ENCODE assay signal across 12 cellular contexts in the genomic region with DNA sequence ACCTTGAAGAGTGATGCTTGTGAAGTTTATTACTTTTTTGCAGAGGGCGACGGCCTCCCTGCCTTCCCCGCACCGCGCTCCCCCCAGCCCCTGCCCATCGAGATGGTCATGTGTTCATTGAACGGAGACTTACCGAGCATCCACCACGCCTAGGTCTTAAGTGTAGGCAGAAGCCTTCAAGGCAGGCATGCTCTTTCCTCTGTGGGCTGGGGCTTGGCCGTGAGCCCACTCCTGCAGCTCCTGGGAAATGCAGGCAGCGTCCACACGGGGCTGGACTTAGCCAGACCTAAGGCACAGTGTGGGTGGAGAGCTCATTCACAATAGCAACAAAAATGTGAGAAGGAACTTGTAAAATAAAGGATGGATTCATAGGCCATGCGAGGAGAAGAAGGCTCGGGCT. TPM values are rescaled to one million over a fixed set of nuclear protein-coding genes. Genes with fewer than 3 reads are reported as not detected.
DNase-seq lines count a peak whose midpoint lies in the region; ATAC-seq, FAIRE-seq and TF ChIP-seq lines count a peak whose summit lies in the region.
"Had no signal": no experiment of that assay in that cellular context is flagged by ENCODE, and none has a peak within 500 bp of the region (broad histone marks: within the 10 kb centered on the region; RNA-seq: fewer than 3 reads in every experiment).

No MANE protein-coding gene starts in this region.

- H3K4me3 ChIP-seq in breast epithelium (no peak overlapping the region), thoracic aorta (no peak overlapping the region), small intestine (ENCODE audit: low read depth in 1 of 2, low read length in 2 of 2) (no peak overlapping the region)

- TF ChIP-seq CTCF in breast epithelium (IDR thresholded peaks at IDR 0.05) (peak in 2 of 3 donors; percentile 17 to 32), thoracic aorta (IDR thresholded peaks at IDR 0.05) (peak; percentile 19)

- TF ChIP-seq POLR2A in breast epithelium (IDR thresholded peaks at IDR 0.05) = no peak

- no peak for FAIRE-seq in small intestine (lab: Jason Lieb, UNC)
- FAIRE-seq: H1, HepG2 had no signal

- peak overlapping the region; percentile 23 to 43 for H3K27ac ChIP-seq in breast epithelium
- no peak overlapping the region for H3K27ac ChIP-seq in thoracic aorta
- no peak overlapping the region for H3K27ac ChIP-seq in small intestine (ENCODE audit: low read depth in 1 of 2, low read length in 1 of 2)

- DNase-seq in NCI-H2227 (lab: John Stamatoyannopoulos, UW; ENCODE audit: unreplicated experiment) (peak; percentile 35), NCI-H2227 treated with DMSO at 0.1 percent for 48 hours (lab: John Stamatoyannopoulos, UW) (no peak), breast epithelium (ENCODE audit: low spot score in 2 of 2) (peak in 1 of 2 donors; percentile 85), iris pigment epithelial cell (ENCODE audit: low read depth) (peak; percentile 95), thoracic aorta (ENCODE audit: low spot score) (no peak), small intestine (no peak), NCI-H69 (lab: John Stamatoyannopoulos, UW) (no peak)
- DNase-seq: effector CD4-positive, alpha-beta T cell; NK-92 treated with Interleukin-12 subunit alpha and Interleukin-12 subunit beta, amount 100 ng/mL, for 24 hours had no signal

- no peaks in the 10 kb centered on the region for H3K27me3 ChIP-seq in breast epithelium
- H3K27me3 ChIP-seq in thoracic aorta (replicated peaks; ENCODE audit: insufficient read depth) = no peaks in the 10 kb centered on the region
- H3K27me3 ChIP-seq in small intestine (ENCODE audit: control insufficient read depth in 2 of 2, insufficient read depth in 2 of 2, low read length in 2 of 2) = no peaks in the 10 kb centered on the region

- intact Hi-C loops in breast epithelium (cut with DNase I; ENCODE audit: low total_unique reads) = no loop called here

- H3K36me3 ChIP-seq in breast epithelium = no peaks in the 10 kb centered on the region
- peaks cover 12% of the 10 kb centered on the region for H3K36me3 ChIP-seq in thoracic aorta
- H3K36me3 ChIP-seq in small intestine (ENCODE audit: control insufficient read depth in 2 of 2, insufficient read depth in 2 of 2, low read length in 2 of 2) = peaks cover 6 to 17% of the 10 kb centered on the region in 2 donors

- peaks cover 9 to 28% of the 10 kb centered on the region in 2 donors for H3K4me1 ChIP-seq in breast epithelium
- peaks cover 14 to 29% of the 10 kb centered on the region in 2 donors for H3K4me1 ChIP-seq in thoracic aorta (ENCODE audit: control insufficient read depth in 1 of 2, low read depth in 2 of 2)
- no peaks in the 10 kb centered on the region for H3K4me1 ChIP-seq in small intestine (ENCODE audit: control insufficient read depth in 2 of 2, insufficient read depth in 1 of 2, low read depth in 1 of 2, low read length in 1 of 2)

- H3K9me3 ChIP-seq in breast epithelium (no peaks in the 10 kb centered on the region), thoracic aorta (no peaks in the 10 kb centered on the region), small intestine (ENCODE audit: control insufficient read depth, low read depth) (no peaks in the 10 kb centered on the region)

- ATAC-seq in thoracic aorta (ENCODE audit: insufficient number of reproducible peaks, low FRiP score, low read depth) = no peak
- ATAC-seq in GM19023 (IDR thresholded peaks at IDR 0.05; ENCODE audit: unreplicated experiment) = no peak
- ATAC-seq: HepG2 had no signal

- WGBS in small intestine, 3 donors = 68 to 88% (median 79%) methylated on average over 14 of the region's 14 CpGs

RNA-seq across cellular contexts. Expression of gene RNF213, which starts 19.2 kb away (rescaled TPM):
- total RNA-seq in breast epithelium = 100 to 1,000 TPM in 2 of 3 donors, 10 to 100 TPM in 1; 96.0 to 111 (median 101) TPM
- 100 to 1,000 TPM; 150 to 174 TPM for total RNA-seq in thoracic aorta
- 10 to 100 TPM; 35.4 to 54.3 (median 51.6) TPM for polyA plus RNA-seq in small intestine

RNA-seq across cellular contexts. Expression of gene SLC26A11, which starts 59.7 kb away (rescaled TPM):
- total RNA-seq in breast epithelium (10 to 100 TPM; 12.0 to 20.6 (median 19.0) TPM), thoracic aorta (10 to 100 TPM; 41.1 to 69.2 TPM)
- 1 to 10 TPM; 7.3 to 8.7 (median 8.1) TPM for polyA plus RNA-seq in small intestine

RNA-seq across cellular contexts. Expression of gene SGSH, which starts 59.8 kb away (rescaled TPM):
- 10 to 100 TPM; 28.3 to 38.1 (median 32.1) TPM for total RNA-seq in breast epithelium
- 10 to 100 TPM; 22.2 to 51.8 TPM for total RNA-seq in thoracic aorta
- 10 to 100 TPM; 24.4 to 38.4 (median 30.6) TPM for polyA plus RNA-seq in small intestine

Comparison
In these comparisons a context has a peak if more than half of its experiments do, and no peak if none do; other contexts are left out.
1. DNase-seq: peak in NCI-H2227 (single experiment) and iris pigment epithelial cell (single experiment); none in NCI-H2227 treated with DMSO at 0.1 percent for 48 hours (single experiment), thoracic aorta (single experiment), small intestine (single experiment) and NCI-H69 (single experiment).
2. H3K27ac ChIP-seq: peak in breast epithelium (2 of 2); none in thoracic aorta (0 of 2) and small intestine (0 of 2).